1 cellular context compared by ENCODE assay signal in the genomic region with DNA sequence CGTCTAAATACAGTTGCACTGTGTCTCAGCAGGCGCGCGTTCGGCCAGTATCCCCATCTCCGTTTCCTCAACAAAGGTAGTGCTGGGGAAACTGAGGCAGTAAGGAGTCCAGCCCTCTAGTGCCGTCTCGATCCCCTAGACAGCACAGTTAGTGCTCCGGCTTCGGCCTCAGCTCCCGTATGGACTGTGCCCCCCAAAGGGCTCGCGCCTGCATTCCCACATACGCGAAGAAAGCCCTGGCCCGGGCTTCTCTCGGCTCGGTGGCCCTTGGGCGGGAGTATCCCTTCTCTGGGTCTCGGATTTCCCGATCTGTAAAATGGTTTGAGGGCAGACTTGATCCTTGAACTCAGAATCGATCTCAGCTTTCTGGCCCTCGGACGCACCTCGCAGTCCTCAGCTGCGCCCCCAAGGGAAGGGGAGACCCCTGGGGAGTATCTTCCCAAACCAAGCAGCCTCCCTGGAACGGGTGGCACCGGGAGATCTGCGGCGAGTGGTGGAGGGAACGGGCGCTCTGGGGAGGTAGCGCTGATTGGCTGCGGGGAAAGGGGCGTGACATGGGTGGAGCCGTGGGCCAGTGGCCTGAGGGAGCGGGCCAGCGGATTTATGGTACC.
TF ChIP-seq lines count a peak whose summit lies in the region.

No MANE protein-coding gene starts in this region.

TF ChIP-seq in K562, 482 proteins besides CTCF, POLR2A, EP300 and RAD21 (continues in another document):
- TF ChIP-seq NCOA6 (IDR thresholded peaks at IDR 0.05) (peak; percentile 39; the same call in 1 of the 2 replicates), ZNF146 (CRISPR knock-in tag; IDR thresholded peaks at IDR 0.05; ENCODE audit: unreplicated experiment) (no peak), ZC3H8 (IDR thresholded peaks at IDR 0.05) (no peak), TRIM28 (IDR thresholded peaks at IDR 0.05) (0 out of 2 replicates have a peak, but pooled peaks have one; percentile 21), GATAD2A (IDR thresholded peaks at IDR 0.05) (peak; percentile 50; the same call in 1 of the 2 replicates), HEY1 (CRISPR knock-in tag; IDR thresholded peaks at IDR 0.05; ENCODE audit: borderline replicate concordance) (no peak), CC2D1A (IDR thresholded peaks at IDR 0.05) (0 out of 2 replicates have a peak, but pooled peaks have one; percentile 8), RBFOX2 (IDR thresholded peaks at IDR 0.05; ENCODE audit: low read depth, low read length) (peak; percentile 19; the same call in 1 of the 2 replicates), POLR2AphosphoS5 (IDR thresholded peaks at IDR 0.05; ENCODE audit: control insufficient read depth, insufficient read depth, low read depth, low read length) (peak; percentile 30; the same call in 1 of the 2 replicates), HNRNPLL (IDR thresholded peaks at IDR 0.05; ENCODE audit: low read depth, low read length, poor library complexity, severe bottlenecking) (peak; percentile 5), SRF (CRISPR knock-in tag; IDR thresholded peaks at IDR 0.05) (peak in 1 of 2 experiments; percentile 85; a peak in 1 of 4 replicates), CBFA2T3 (IDR thresholded peaks at IDR 0.05) (0 out of 2 replicates have a peak, but pooled peaks have one; percentile 33), NKRF (IDR thresholded peaks at IDR 0.05; ENCODE audit: borderline replicate concordance) (peak; percentile 35; the same call in 1 of the 2 replicates), SAP30 (IDR thresholded peaks at IDR 0.05; ENCODE audit: borderline replicate concordance, insufficient read depth, low read depth, low read length, poor library complexity, severe bottlenecking) (peak; percentile 67), ZFP36 (IDR thresholded peaks at IDR 0.05; ENCODE audit: low read depth, low read length, partially characterized antibody) (peak; percentile 14), ZFP30 (CRISPR knock-in tag; IDR thresholded peaks at IDR 0.05; ENCODE audit: borderline replicate concordance) (no peak), ZNF143 (CRISPR knock-in tag; IDR thresholded peaks at IDR 0.05) (peak; percentile 58; the same call in 1 of the 2 replicates), TEAD1 (CRISPR knock-in tag; IDR thresholded peaks at IDR 0.05) (peak in 1 of 2 experiments; percentile 65; a peak in 1 of 4 replicates), ZNF232 (CRISPR knock-in tag; IDR thresholded peaks at IDR 0.05) (no peak), PML (IDR thresholded peaks at IDR 0.05; ENCODE audit: low read length) (0 out of 2 replicates have a peak, but pooled peaks have one; percentile 26), ZNF263 (CRISPR knock-in tag; IDR thresholded peaks at IDR 0.05; ENCODE audit: borderline replicate concordance) (0 out of 2 replicates have a peak, but pooled peaks have one; percentile 40), E2F6 (IDR thresholded peaks at IDR 0.05; ENCODE audit: borderline replicate concordance in 1 of 2, extremely low read depth in 1 of 2, insufficient read depth in 1 of 2, insufficient read length in 1 of 2, low read depth in 1 of 2, low read length in 1 of 2, poor library complexity in 1 of 2, severe bottlenecking in 1 of 2) (peak in 1 of 2 experiments; percentile 61), KDM5B (IDR thresholded peaks at IDR 0.05; ENCODE audit: insufficient replicate concordance, low read depth, low read length) (peak; percentile 22), ELF2 (CRISPR knock-in tag; IDR thresholded peaks at IDR 0.05) (no peak), SMARCA5 (IDR thresholded peaks at IDR 0.05) (no peak), CBX1 (IDR thresholded peaks at IDR 0.05; ENCODE audit: low read depth) (no peak), NBN (IDR thresholded peaks at IDR 0.05; ENCODE audit: low read depth) (0 out of 2 replicates have a peak, but pooled peaks have one; percentile 12), RBM17 (IDR thresholded peaks at IDR 0.05; ENCODE audit: borderline replicate concordance, low read depth, low read length) (no peak), ELF4 (CRISPR knock-in tag; IDR thresholded peaks at IDR 0.05) (0 out of 2 replicates have a peak, but pooled peaks have one; percentile 15), ZNF41 (CRISPR knock-in tag; conservative IDR thresholded peaks at IDR 0.05) (no peak), RB1 (IDR thresholded peaks at IDR 0.05; ENCODE audit: low read depth) (peak; percentile 51; the same call in 1 of the 2 replicates), DPF2 (IDR thresholded peaks at IDR 0.05) (0 out of 2 replicates have a peak, but pooled peaks have one; percentile 12), SUPT5H (IDR thresholded peaks at IDR 0.05) (peak; percentile 67), SIN3A (IDR thresholded peaks at IDR 0.05; ENCODE audit: borderline replicate concordance in 2 of 2, control insufficient read depth in 1 of 2, low read depth in 2 of 2, low read length in 2 of 2) (peak in 1 of 2 experiments; percentile 0; a peak in 1 of 4 replicates), L3MBTL2 (IDR thresholded peaks at IDR 0.05) (0 out of 2 replicates have a peak, but pooled peaks have one; percentile 40)
- TF ChIP-seq, protein P1, sequence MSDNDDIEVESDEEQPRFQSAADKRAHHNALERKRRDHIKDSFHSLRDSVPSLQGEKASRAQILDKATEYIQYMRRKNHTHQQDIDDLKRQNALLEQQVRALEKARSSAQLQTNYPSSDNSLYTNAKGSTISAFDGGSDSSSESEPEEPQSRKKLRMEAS (CRISPR knock-in tag; IDR thresholded peaks at IDR 0.05), result peak; percentile 35; the same call in 1 of the 2 replicates
- TF ChIP-seq, protein P2, sequence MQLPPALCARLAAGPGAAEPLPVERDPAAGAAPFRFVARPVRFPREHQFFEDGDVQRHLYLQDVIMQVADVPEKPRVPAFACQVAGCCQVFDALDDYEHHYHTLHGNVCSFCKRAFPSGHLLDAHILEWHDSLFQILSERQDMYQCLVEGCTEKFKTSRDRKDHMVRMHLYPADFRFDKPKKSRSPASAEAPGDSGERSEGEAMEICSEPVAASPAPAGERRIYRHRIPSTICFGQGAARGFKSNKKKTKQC (CRISPR knock-in tag; IDR thresholded peaks at IDR 0.05), result peak; percentile 47
- TF ChIP-seq, protein P3, sequence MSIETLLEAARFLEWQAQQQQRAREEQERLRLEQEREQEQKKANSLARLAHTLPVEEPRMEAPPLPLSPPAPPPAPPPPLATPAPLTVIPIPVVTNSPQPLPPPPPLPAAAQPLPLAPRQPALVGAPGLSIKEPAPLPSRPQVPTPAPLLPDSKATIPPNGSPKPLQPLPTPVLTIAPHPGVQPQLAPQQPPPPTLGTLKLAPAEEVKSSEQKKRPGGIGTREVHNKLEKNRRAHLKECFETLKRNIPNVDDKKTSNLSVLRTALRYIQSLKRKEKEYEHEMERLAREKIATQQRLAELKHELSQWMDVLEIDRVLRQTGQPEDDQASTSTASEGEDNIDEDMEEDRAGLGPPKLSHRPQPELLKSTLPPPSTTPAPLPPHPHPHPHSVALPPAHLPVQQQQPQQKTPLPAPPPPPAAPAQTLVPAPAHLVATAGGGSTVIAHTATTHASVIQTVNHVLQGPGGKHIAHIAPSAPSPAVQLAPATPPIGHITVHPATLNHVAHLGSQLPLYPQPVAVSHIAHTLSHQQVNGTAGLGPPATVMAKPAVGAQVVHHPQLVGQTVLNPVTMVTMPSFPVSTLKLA (conservative IDR thresholded peaks at IDR 0.05), result peak in 1 of 2 experiments; percentile 6; a peak in 1 of 4 replicates
- TF ChIP-seq, protein P4, sequence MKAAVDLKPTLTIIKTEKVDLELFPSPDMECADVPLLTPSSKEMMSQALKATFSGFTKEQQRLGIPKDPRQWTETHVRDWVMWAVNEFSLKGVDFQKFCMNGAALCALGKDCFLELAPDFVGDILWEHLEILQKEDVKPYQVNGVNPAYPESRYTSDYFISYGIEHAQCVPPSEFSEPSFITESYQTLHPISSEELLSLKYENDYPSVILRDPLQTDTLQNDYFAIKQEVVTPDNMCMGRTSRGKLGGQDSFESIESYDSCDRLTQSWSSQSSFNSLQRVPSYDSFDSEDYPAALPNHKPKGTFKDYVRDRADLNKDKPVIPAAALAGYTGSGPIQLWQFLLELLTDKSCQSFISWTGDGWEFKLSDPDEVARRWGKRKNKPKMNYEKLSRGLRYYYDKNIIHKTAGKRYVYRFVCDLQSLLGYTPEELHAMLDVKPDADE (conservative IDR thresholded peaks at IDR 0.05; ENCODE audit: control insufficient read depth, low read depth, low read length), result peak; percentile 25; the same call in 1 of the 2 replicates
- TF ChIP-seq, protein P5, sequence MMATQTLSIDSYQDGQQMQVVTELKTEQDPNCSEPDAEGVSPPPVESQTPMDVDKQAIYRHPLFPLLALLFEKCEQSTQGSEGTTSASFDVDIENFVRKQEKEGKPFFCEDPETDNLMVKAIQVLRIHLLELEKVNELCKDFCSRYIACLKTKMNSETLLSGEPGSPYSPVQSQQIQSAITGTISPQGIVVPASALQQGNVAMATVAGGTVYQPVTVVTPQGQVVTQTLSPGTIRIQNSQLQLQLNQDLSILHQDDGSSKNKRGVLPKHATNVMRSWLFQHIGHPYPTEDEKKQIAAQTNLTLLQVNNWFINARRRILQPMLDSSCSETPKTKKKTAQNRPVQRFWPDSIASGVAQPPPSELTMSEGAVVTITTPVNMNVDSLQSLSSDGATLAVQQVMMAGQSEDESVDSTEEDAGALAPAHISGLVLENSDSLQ (IDR thresholded peaks at IDR 0.05), result peak; percentile 76
- TF ChIP-seq, protein P6, sequence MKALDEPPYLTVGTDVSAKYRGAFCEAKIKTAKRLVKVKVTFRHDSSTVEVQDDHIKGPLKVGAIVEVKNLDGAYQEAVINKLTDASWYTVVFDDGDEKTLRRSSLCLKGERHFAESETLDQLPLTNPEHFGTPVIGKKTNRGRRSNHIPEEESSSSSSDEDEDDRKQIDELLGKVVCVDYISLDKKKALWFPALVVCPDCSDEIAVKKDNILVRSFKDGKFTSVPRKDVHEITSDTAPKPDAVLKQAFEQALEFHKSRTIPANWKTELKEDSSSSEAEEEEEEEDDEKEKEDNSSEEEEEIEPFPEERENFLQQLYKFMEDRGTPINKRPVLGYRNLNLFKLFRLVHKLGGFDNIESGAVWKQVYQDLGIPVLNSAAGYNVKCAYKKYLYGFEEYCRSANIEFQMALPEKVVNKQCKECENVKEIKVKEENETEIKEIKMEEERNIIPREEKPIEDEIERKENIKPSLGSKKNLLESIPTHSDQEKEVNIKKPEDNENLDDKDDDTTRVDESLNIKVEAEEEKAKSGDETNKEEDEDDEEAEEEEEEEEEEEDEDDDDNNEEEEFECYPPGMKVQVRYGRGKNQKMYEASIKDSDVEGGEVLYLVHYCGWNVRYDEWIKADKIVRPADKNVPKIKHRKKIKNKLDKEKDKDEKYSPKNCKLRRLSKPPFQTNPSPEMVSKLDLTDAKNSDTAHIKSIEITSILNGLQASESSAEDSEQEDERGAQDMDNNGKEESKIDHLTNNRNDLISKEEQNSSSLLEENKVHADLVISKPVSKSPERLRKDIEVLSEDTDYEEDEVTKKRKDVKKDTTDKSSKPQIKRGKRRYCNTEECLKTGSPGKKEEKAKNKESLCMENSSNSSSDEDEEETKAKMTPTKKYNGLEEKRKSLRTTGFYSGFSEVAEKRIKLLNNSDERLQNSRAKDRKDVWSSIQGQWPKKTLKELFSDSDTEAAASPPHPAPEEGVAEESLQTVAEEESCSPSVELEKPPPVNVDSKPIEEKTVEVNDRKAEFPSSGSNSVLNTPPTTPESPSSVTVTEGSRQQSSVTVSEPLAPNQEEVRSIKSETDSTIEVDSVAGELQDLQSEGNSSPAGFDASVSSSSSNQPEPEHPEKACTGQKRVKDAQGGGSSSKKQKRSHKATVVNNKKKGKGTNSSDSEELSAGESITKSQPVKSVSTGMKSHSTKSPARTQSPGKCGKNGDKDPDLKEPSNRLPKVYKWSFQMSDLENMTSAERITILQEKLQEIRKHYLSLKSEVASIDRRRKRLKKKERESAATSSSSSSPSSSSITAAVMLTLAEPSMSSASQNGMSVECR (CRISPR knock-in tag; IDR thresholded peaks at IDR 0.05), result peak; percentile 18
- TF ChIP-seq, protein P7, sequence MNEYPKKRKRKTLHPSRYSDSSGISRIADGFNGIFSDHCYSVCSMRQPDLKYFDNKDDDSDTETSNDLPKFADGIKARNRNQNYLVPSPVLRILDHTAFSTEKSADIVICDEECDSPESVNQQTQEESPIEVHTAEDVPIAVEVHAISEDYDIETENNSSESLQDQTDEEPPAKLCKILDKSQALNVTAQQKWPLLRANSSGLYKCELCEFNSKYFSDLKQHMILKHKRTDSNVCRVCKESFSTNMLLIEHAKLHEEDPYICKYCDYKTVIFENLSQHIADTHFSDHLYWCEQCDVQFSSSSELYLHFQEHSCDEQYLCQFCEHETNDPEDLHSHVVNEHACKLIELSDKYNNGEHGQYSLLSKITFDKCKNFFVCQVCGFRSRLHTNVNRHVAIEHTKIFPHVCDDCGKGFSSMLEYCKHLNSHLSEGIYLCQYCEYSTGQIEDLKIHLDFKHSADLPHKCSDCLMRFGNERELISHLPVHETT (CRISPR knock-in tag; conservative IDR thresholded peaks at IDR 0.05 in 1 of 2, IDR thresholded peaks at IDR 0.05 in 1 of 2), result peak in 1 of 2 experiments; percentile 4; a peak in 1 of 4 replicates
